In the genomic region with DNA sequence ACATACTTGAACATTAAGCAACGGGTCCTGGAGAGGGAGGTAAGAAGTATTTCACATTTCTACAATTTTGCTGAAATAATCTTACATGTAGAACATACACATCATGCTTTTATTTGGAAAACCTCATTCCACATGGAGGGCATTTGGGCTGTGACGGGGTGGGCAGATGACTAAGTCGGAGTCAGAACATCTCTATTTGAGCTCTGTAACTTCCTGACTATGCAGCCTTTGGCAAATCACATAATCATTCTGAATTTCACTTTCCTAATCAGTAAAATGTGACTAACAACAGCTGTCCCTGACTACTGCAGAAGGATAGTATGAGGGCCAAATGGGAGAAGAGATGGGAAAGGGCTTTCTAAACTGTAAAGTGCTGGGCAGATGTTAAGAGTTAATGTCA, we compare ENCODE assay signal across 8 cellular contexts. TPM values are rescaled to one million over a fixed set of nuclear protein-coding genes. Genes with fewer than 3 reads are reported as not detected.
DNase-seq lines count a peak whose midpoint lies in the region; ATAC-seq, FAIRE-seq and TF ChIP-seq lines count a peak whose summit lies in the region.

No MANE protein-coding gene starts in this region.

- no peaks in the 10 kb centered on the region for H3K27me3 ChIP-seq in astrocyte (ENCODE audit: insufficient read depth, low read length)

- TF ChIP-seq CTCF in astrocyte (IDR thresholded peaks at IDR 0.05; ENCODE audit: insufficient read depth, low read depth, low read length) = no peak
- TF ChIP-seq CTCF in coronary artery (IDR thresholded peaks at IDR 0.05) = no peak

- H3K4me3 ChIP-seq in astrocyte (ENCODE audit: insufficient read depth, low read depth, low read length) = no peak overlapping the region
- H3K4me3 ChIP-seq in coronary artery = no peak overlapping the region

- no peaks in the 10 kb centered on the region for H4K20me1 ChIP-seq in astrocyte (ENCODE audit: insufficient read depth, low read length)

- H3K4me1 Mint-ChIP-seq in astrocyte (ENCODE audit: low read depth, unreplicated experiment) = peaks cover 6% of the 10 kb centered on the region
- H3K4me1 Mint-ChIP-seq in stimulated activated memory B cell treated with anti-CD40 and anti-IgM and Interleukin-4, amounts not matched to agents 10 μg/mL and 1 μg/mL and 100 μg/mL, for 72 hours = no peaks in the 10 kb centered on the region

- DNase-seq in Daoy (ENCODE audit: low read depth) = peak; percentile 78
- peak; percentile 90 for DNase-seq in astrocyte (ENCODE audit: low read depth)
- peak; percentile 46 for DNase-seq in myocyte (ENCODE audit: low read depth)
- no peak for DNase-seq in NCI-H2029 (lab: John Stamatoyannopoulos, UW)
- no peak for DNase-seq in coronary artery (ENCODE audit: low spot score)

- H3K27ac ChIP-seq in astrocyte (ENCODE audit: low read depth, low read length) = peak overlapping the region; percentile 86
- H3K27ac ChIP-seq in coronary artery = peak overlapping the region in 1 of 2 donors; percentile 45

- peaks cover 14% of the 10 kb centered on the region for H3K4me1 ChIP-seq in astrocyte (ENCODE audit: insufficient read depth, low read length)

- peak; percentile 98 for FAIRE-seq in astrocyte (lab: Jason Lieb, UNC)

- peak; percentile 36 for ATAC-seq in HG03196 (IDR thresholded peaks at IDR 0.05; ENCODE audit: unreplicated experiment)
- no peak for ATAC-seq in HG03457 (IDR thresholded peaks at IDR 0.05; ENCODE audit: unreplicated experiment)
- no peak for ATAC-seq in stimulated activated memory B cell treated with anti-CD40 and anti-IgM and Interleukin-4, amounts not matched to agents 10 μg/mL and 1 μg/mL and 100 μg/mL, for 72 hours

- H3K9me3 ChIP-seq in astrocyte (ENCODE audit: insufficient read depth, low read depth, low read length) = no peaks in the 10 kb centered on the region

- peak overlapping the region; percentile 43 for H3K27ac Mint-ChIP-seq in astrocyte (ENCODE audit: unreplicated experiment)
- no peak overlapping the region for H3K27ac Mint-ChIP-seq in stimulated activated memory B cell treated with anti-CD40 and anti-IgM and Interleukin-4, amounts not matched to agents 10 μg/mL and 1 μg/mL and 100 μg/mL, for 72 hours

- H3K36me3 ChIP-seq in astrocyte (ENCODE audit: insufficient read depth, low read length) = no peaks in the 10 kb centered on the region

- no peaks in the 10 kb centered on the region for H3K79me2 ChIP-seq in astrocyte (ENCODE audit: insufficient read depth, low read length)

- no peaks in the 10 kb centered on the region for H3K27me3 Mint-ChIP-seq in astrocyte (ENCODE audit: low read depth, unreplicated experiment)
- no peaks in the 10 kb centered on the region for H3K27me3 Mint-ChIP-seq in stimulated activated memory B cell treated with anti-CD40 and anti-IgM and Interleukin-4, amounts not matched to agents 10 μg/mL and 1 μg/mL and 100 μg/mL, for 72 hours

- peaks cover 7% of the 10 kb centered on the region for H3K9me3 Mint-ChIP-seq in astrocyte (ENCODE audit: unreplicated experiment)
- H3K9me3 Mint-ChIP-seq in stimulated activated memory B cell treated with anti-CD40 and anti-IgM and Interleukin-4, amounts not matched to agents 10 μg/mL and 1 μg/mL and 100 μg/mL, for 72 hours = peaks cover 5% of the 10 kb centered on the region

- H3K4me2 ChIP-seq in astrocyte (ENCODE audit: low read length) = peak overlapping the region; percentile 72

- no peak overlapping the region for H3K4me3 Mint-ChIP-seq in astrocyte (ENCODE audit: unreplicated experiment)
- H3K4me3 Mint-ChIP-seq in stimulated activated memory B cell treated with anti-CD40 and anti-IgM and Interleukin-4, amounts not matched to agents 10 μg/mL and 1 μg/mL and 100 μg/mL, for 72 hours = no peak overlapping the region

- H2AFZ ChIP-seq in astrocyte (ENCODE audit: low read depth, low read length) = peak overlapping the region; percentile 33

- no peaks in the 10 kb centered on the region for H3K36me3 Mint-ChIP-seq in astrocyte (ENCODE audit: low read depth, unreplicated experiment)
- no peaks in the 10 kb centered on the region for H3K36me3 Mint-ChIP-seq in stimulated activated memory B cell treated with anti-CD40 and anti-IgM and Interleukin-4, amounts not matched to agents 10 μg/mL and 1 μg/mL and 100 μg/mL, for 72 hours

- H3K9ac ChIP-seq in astrocyte (ENCODE audit: low read length) = peak overlapping the region; percentile 64

RNA-seq across cellular contexts. Expression of gene IL6ST, which starts 17.1 kb away (rescaled TPM):
- total RNA-seq in Daoy (2014; rRNA removed; shearing (Covaris generic)) = 77.5 and 92.3 TPM in 2 replicates
- total RNA-seq in astrocyte (141 and 158 TPM in 2 replicates), myocyte (89.8 and 148 TPM in 2 replicates)
- 20.6 TPM for polyA plus RNA-seq in myocyte (2012)

Comparison
In these comparisons a context has a peak if more than half of its experiments do, and no peak if none do; other contexts are left out.
1. DNase-seq: peak in Daoy (single experiment), astrocyte (single experiment) and myocyte (single experiment); none in NCI-H2029 (single experiment) and coronary artery (single experiment).